ENCODE assay signal across 19 cellular contexts in genomic region chr21:29305068-29305467, GRCh38. TPM values are rescaled to one million over a fixed set of nuclear protein-coding genes. Genes with fewer than 3 reads are reported as not detected.
A peak's percentile ranks its signal among the peaks of the same experiment; 100 is the strongest.
DNase-seq lines count a peak whose midpoint lies in the region; ATAC-seq, FAIRE-seq and TF ChIP-seq lines count a peak whose summit lies in the region.
"Had no signal": no experiment of that assay in that cellular context is flagged by ENCODE, and none has a peak within 500 bp of the region (broad histone marks: within the 10 kb centered on the region; RNA-seq: fewer than 3 reads in every experiment).

No MANE protein-coding gene starts in this region.

- TF ChIP-seq RAD21 in HepG2 (CRISPR knock-in tag; IDR thresholded peaks at IDR 0.05): no peak

- H3K36me3 ChIP-seq in HepG2 (replicated peaks in 1 of 2; ENCODE audit: control insufficient read depth in 1 of 2, insufficient read depth in 2 of 2, low read length in 2 of 2): peaks cover 1 to 2% of the 10 kb centered on the region in 2 experiments; a peak in 1 of 5 replicates
- no peaks in the 10 kb centered on the region for H3K36me3 ChIP-seq in smooth muscle cell (ENCODE audit: low read depth)
- H3K36me3 ChIP-seq in kidney (ENCODE audit: control insufficient read depth in 1 of 2, insufficient read depth in 2 of 2, low read length in 2 of 2): no peaks in the 10 kb centered on the region
- no peaks in the 10 kb centered on the region for H3K36me3 ChIP-seq in lower lobe of right lung
- H3K36me3 ChIP-seq: ascending aorta, colonic mucosa, tibial artery had no signal

- no peak for ATAC-seq in activated T-helper 17 cell treated with anti-CD3 and anti-CD28 coated beads, Interleukin-2, amount 50 U/mL, for 72 hours (replicated peaks)
- no peak for ATAC-seq in HepG2
- ATAC-seq in HG02642 (IDR thresholded peaks at IDR 0.05; ENCODE audit: poor library complexity, unreplicated experiment): no peak
- no peak for ATAC-seq in lower lobe of right lung

- POLR2A ChIA-PET in HepG2 (lab: Yijun Ruan, JAX): no interaction called here

- H3K9me3 ChIP-seq in HepG2 (ENCODE audit: low read length): no peaks in the 10 kb centered on the region
- no peaks in the 10 kb centered on the region for H3K9me3 ChIP-seq in smooth muscle cell (replicated peaks; ENCODE audit: low read depth)
- no peaks in the 10 kb centered on the region for H3K9me3 ChIP-seq in kidney (ENCODE audit: control insufficient read depth in 1 of 2, low read length in 2 of 2)
- no peaks in the 10 kb centered on the region for H3K9me3 ChIP-seq in lower lobe of right lung
- H3K9me3 ChIP-seq: ascending aorta, colonic mucosa, tibial artery had no signal

- H2AFZ ChIP-seq in HepG2 (ENCODE audit: low read length) (no peak overlapping the region), smooth muscle cell (ENCODE audit: low read depth) (no peak overlapping the region)

- peak overlapping the region; percentile 16; the same call in 1 of the 2 replicates for H3K4me2 ChIP-seq in HepG2 (ENCODE audit: low read depth, low read length)
- no peak overlapping the region for H3K4me2 ChIP-seq in smooth muscle cell

- H3K4me3 ChIP-seq in HepG2 (replicated peaks in 1 of 3; ENCODE audit: insufficient read depth in 1 of 3, low read depth in 2 of 3, low read length in 3 of 3) (no peak overlapping the region), smooth muscle cell (no peak overlapping the region), kidney (ENCODE audit: low read length in 2 of 2) (no peak overlapping the region), lower lobe of right lung (no peak overlapping the region)
- H3K4me3 ChIP-seq: ascending aorta, colonic mucosa, skin epidermis, tibial artery had no signal

- peak; percentile 44 for FAIRE-seq in GM18507 (lab: Jason Lieb, UNC)
- FAIRE-seq in HepG2 (lab: Jason Lieb, UNC): no peak
- FAIRE-seq in kidney (lab: Jason Lieb, UNC): no peak
- FAIRE-seq: islet of Langerhans had no signal

- TF ChIP-seq POLR2A in HepG2 (IDR thresholded peaks at IDR 0.05; ENCODE audit: insufficient read depth in 1 of 2, low read depth in 2 of 2, low read length in 2 of 2): no peak

- peaks cover 84% of the 10 kb centered on the region for H4K20me1 ChIP-seq in HepG2 (ENCODE audit: insufficient read depth, low read length)
- peaks cover 100% of the 10 kb centered on the region for H4K20me1 ChIP-seq in smooth muscle cell (ENCODE audit: low read depth)

- no peaks in the 10 kb centered on the region for H3K27me3 Mint-ChIP-seq in activated T-helper 17 cell treated with anti-CD3 and anti-CD28 coated beads, Interleukin-2, amount 50 U/mL, for 72 hours

- no peaks in the 10 kb centered on the region for H3K9me3 Mint-ChIP-seq in activated T-helper 17 cell treated with anti-CD3 and anti-CD28 coated beads, Interleukin-2, amount 50 U/mL, for 72 hours

- H3K4me3 Mint-ChIP-seq in activated T-helper 17 cell treated with anti-CD3 and anti-CD28 coated beads, Interleukin-2, amount 50 U/mL, for 72 hours: peak overlapping the region; percentile 50

- H3K79me2 ChIP-seq in HepG2 (ENCODE audit: insufficient read depth, low read length) (peaks cover 99% of the 10 kb centered on the region), smooth muscle cell (ENCODE audit: low read depth) (peaks cover 100% of the 10 kb centered on the region)

- intact Hi-C loops in HepG2 (cut with micrococcal nuclease; ENCODE audit: unreplicated experiment): no loop called here
- intact Hi-C loops in kidney (cut with DNase I): loop anchor here (10.0 kb wide), 1 partner anchor 130 kb away; no protein-coding TSS in a partner anchor
- intact Hi-C loops in lower lobe of right lung (cut with DNase I): no loop called here

- in situ Hi-C loops in HepG2 (cut with HindIII; ENCODE audit: extremely low pct_ligation_motif_present, low pct_unique_long_range_greater_than_20kb): no loop called here

- 68% methylated on average over 3 of the region's 3 CpGs for WGBS in HepG2 (ENCODE audit: low lambda C conversion rate)
- 79% methylated on average over 3 of the region's 3 CpGs for WGBS in smooth muscle cell (ENCODE audit: low lambda C conversion rate)

- H3K27ac ChIP-seq in HepG2 (ENCODE audit: extremely low read length, insufficient read depth, low read length) (peak overlapping the region; percentile 47), smooth muscle cell (ENCODE audit: low read depth) (peak overlapping the region; percentile 28), kidney (ENCODE audit: low read depth in 2 of 2, low read length in 2 of 2) (no peak overlapping the region), lower lobe of right lung (no peak overlapping the region)
- H3K27ac ChIP-seq: colonic mucosa, tibial artery had no signal

- TF ChIP-seq CTCF in HepG2 (CRISPR knock-in tag; IDR thresholded peaks at IDR 0.05) (no peak), smooth muscle cell (IDR thresholded peaks at IDR 0.05; ENCODE audit: borderline replicate concordance, insufficient read depth, poor library complexity, severe bottlenecking) (no peak), kidney (IDR thresholded peaks at IDR 0.05; ENCODE audit: borderline replicate concordance, extremely low read depth, insufficient read depth) (no peak), lower lobe of right lung (IDR thresholded peaks at IDR 0.05) (no peak)

- peak overlapping the region; percentile 65 for H3K27ac Mint-ChIP-seq in activated T-helper 17 cell treated with anti-CD3 and anti-CD28 coated beads, Interleukin-2, amount 50 U/mL, for 72 hours

- CTCF ChIA-PET in HepG2 (lab: Yijun Ruan, JAX; ENCODE audit: low intra/inter-chr PET ratio, low total read pairs): no interaction called here

- no TSS peak for BruUV-seq in HepG2 (replicated peaks; lab: Mats Ljungman, UMichigan)

- DNase-seq in GM18507 (ENCODE audit: extremely low spot score, insufficient read length, low read depth) (no peak), HepG2 (ENCODE audit: low spot score) (no peak), smooth muscle cell (lab: John Stamatoyannopoulos, UW; ENCODE audit: unreplicated experiment) (no peak), kidney (no peak), globus pallidus (ENCODE audit: low spot score) (no peak), lower lobe of right lung (no peak)
- DNase-seq: activated CD4-positive, alpha-beta T cell treated with anti-CD3 and anti-CD28 coated beads for 1 hour; activated CD8-positive, alpha-beta memory T cell treated with anti-CD3 and anti-CD28 coated beads, Interleukin-2, amount 50 U/mL, for 4 hours; activated naive CD4-positive, alpha-beta T cell; colonic mucosa; DMS79 treated with DMSO at 0.1 percent for 48 hours; NCI-H146; T-helper 2 cell; tibial artery had no signal

- H3K4me1 Mint-ChIP-seq in activated T-helper 17 cell treated with anti-CD3 and anti-CD28 coated beads, Interleukin-2, amount 50 U/mL, for 72 hours: peaks cover 40% of the 10 kb centered on the region

- peaks cover 47% of the 10 kb centered on the region for H3K36me3 Mint-ChIP-seq in activated T-helper 17 cell treated with anti-CD3 and anti-CD28 coated beads, Interleukin-2, amount 50 U/mL, for 72 hours (ENCODE audit: low read depth)

- peaks cover 66% of the 10 kb centered on the region for H3K4me1 ChIP-seq in HepG2 (ENCODE audit: insufficient read depth, low read length)
- peaks cover 27% of the 10 kb centered on the region for H3K4me1 ChIP-seq in smooth muscle cell (ENCODE audit: low read depth)
- H3K4me1 ChIP-seq in kidney (ENCODE audit: control insufficient read depth in 1 of 2, insufficient read depth in 1 of 2, low read depth in 1 of 2, low read length in 2 of 2): peaks cover 28 to 45% of the 10 kb centered on the region in 2 donors
- peaks cover 95% of the 10 kb centered on the region for H3K4me1 ChIP-seq in lower lobe of right lung

- no peaks in the 10 kb centered on the region for H3K27me3 ChIP-seq in HepG2 (ENCODE audit: control insufficient read depth in 1 of 2, insufficient read depth in 2 of 2, low read length in 2 of 2)
- no peaks in the 10 kb centered on the region for H3K27me3 ChIP-seq in smooth muscle cell (ENCODE audit: low read depth)
- H3K27me3 ChIP-seq in lower lobe of right lung (ENCODE audit: low read depth): no peaks in the 10 kb centered on the region
- H3K27me3 ChIP-seq: ascending aorta, colonic mucosa, tibial artery had no signal

- no peaks in the 10 kb centered on the region for H3F3A ChIP-seq in smooth muscle cell (ENCODE audit: low read depth)

- no peak for TF ChIP-seq EP300 in HepG2 (IDR thresholded peaks at IDR 0.05; ENCODE audit: low read depth in 2 of 2, low read length in 2 of 2)
- TF ChIP-seq EP300 in HepG2 (CRISPR knock-in tag; IDR thresholded peaks at IDR 0.05; ENCODE audit: borderline replicate concordance): no peak

- no peak overlapping the region for H3K9ac ChIP-seq in HepG2 (ENCODE audit: insufficient read depth, low read depth, low read length)
- H3K9ac ChIP-seq in smooth muscle cell (ENCODE audit: low read depth): no peak overlapping the region
- no peak overlapping the region for H3K9ac ChIP-seq in kidney (ENCODE audit: low read length in 2 of 2)

RNA-seq across cellular contexts. Expression of gene BACH1, which starts 6.3 kb away (rescaled TPM):
- total RNA-seq in activated T-helper 17 cell treated with anti-CD3 and anti-CD28 coated beads, Interleukin-2, amount 50 U/mL, for 72 hours: 10 to 100 TPM; 26.9 to 86.0 TPM
- total RNA-seq in HepG2 (2016; rRNA removed; fragmentation: Illumina TruSeq; extraction: Trizol) (51.7 and 68.9 TPM in 2 replicates), smooth muscle cell (103 and 113 TPM in 2 replicates), kidney (85.1 TPM), lower lobe of right lung (148 TPM)
- 113 and 125 TPM in 2 replicates for total RNA-seq in HepG2 (2016; cell fraction: cytosol; rRNA removed; fragmentation: Illumina TruSeq; extraction: Trizol; ENCODE audit: low read depth)
- total RNA-seq in HepG2 (2016; cell fraction: insoluble cytoplasmic fraction; rRNA removed; fragmentation: Illumina TruSeq; extraction: Trizol): 49.5 and 66.2 TPM in 2 replicates
- 187 and 248 TPM in 2 replicates for total RNA-seq in HepG2 (2016; cell fraction: membrane; rRNA removed; fragmentation: Illumina TruSeq; extraction: Trizol)
- 43.0 and 46.1 TPM in 2 replicates for total RNA-seq in HepG2 (2016; cell fraction: nucleus; rRNA removed; fragmentation: Illumina TruSeq; extraction: Trizol)
- polyA plus RNA-seq in HepG2 (2011; rRNA removed) (11.9 and 16.5 TPM in 2 replicates), smooth muscle cell (26.3 and 29.5 TPM in 2 replicates), kidney (ENCODE audit: insufficient read depth, low read depth, low replicate concordance) (5.6 TPM)
- 6.1 and 8.1 TPM in 2 replicates for polyA plus RNA-seq in HepG2 (2011; cell fraction: cytosol; rRNA removed)
- 7.4 and 10.3 TPM in 2 replicates for polyA plus RNA-seq in HepG2 (2011; cell fraction: nucleus; rRNA removed)
- polyA plus RNA-seq in HepG2 (2012): 19.6 and 28.5 TPM in 2 replicates
- 0.31 and 0.51 TPM in 2 replicates for polyA plus RNA-seq in HepG2 (2016; cell fraction: cytosol; fragmentation: Illumina TruSeq; extraction: Trizol; ENCODE audit: low read depth)
- 17.5 and 19.8 TPM in 2 replicates for polyA plus RNA-seq in HepG2 (2016; cell fraction: insoluble cytoplasmic fraction; fragmentation: Illumina TruSeq; extraction: Trizol; ENCODE audit: low read depth)
- polyA plus RNA-seq in HepG2 (2016; cell fraction: membrane; fragmentation: Illumina TruSeq; extraction: Trizol; ENCODE audit: low read depth): 2.6 and 3.9 TPM in 2 replicates
- 11.8 and 12.9 TPM in 2 replicates for polyA plus RNA-seq in HepG2 (2016; cell fraction: nucleus; fragmentation: Illumina TruSeq; extraction: Trizol; ENCODE audit: insufficient read depth, low read depth)
- polyA minus RNA-seq in HepG2 (2011; rRNA and poly(A)+ RNA removed; ENCODE audit: low replicate concordance): 153 and 196 TPM in 2 replicates
- polyA minus RNA-seq in HepG2 (2011; cell fraction: cytosol; rRNA and poly(A)+ RNA removed): 67.8 and 73.1 TPM in 2 replicates
- 101 and 111 TPM in 2 replicates for polyA minus RNA-seq in HepG2 (2011; cell fraction: nucleus; rRNA and poly(A)+ RNA removed)

Comparison
In these comparisons a context has a peak if more than half of its experiments do, and no peak if none do; other contexts are left out.
1. H3K27ac ChIP-seq: peak in HepG2 (single experiment) and smooth muscle cell (single experiment); none in kidney (0 of 2) and lower lobe of right lung (single experiment).